8 cellular contexts compared by ENCODE assay signal in the genomic region with DNA sequence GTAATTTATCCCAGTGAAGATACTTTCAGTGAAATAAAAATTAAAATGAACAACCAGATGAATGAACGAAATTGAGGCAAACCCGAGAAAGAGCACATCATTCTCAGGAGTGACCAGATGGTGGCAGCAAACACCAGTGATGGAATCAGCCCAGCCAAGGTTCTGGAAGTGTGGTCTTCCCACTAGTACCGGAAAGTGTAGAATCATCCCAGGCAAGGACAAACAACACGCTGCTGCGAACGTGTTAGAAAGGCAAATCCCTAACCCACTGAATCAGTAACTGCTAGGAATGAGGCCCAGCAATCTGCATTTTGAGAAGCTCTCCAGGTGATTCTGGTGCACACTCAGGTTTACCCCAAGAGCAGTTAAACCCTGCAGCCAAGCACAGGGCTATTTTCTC. TPM values are rescaled to one million over a fixed set of nuclear protein-coding genes. Genes with fewer than 3 reads are reported as not detected.
DNase-seq lines count a peak whose midpoint lies in the region; ATAC-seq and TF ChIP-seq lines count a peak whose summit lies in the region.

No MANE protein-coding gene starts in this region.

- H3K4me1 ChIP-seq in osteoblast (ENCODE audit: insufficient read depth, low read length), result peaks cover 3% of the 10 kb centered on the region

- no peaks in the 10 kb centered on the region for H3K9me3 ChIP-seq in osteoblast (ENCODE audit: low read depth, low read length)

- no peaks in the 10 kb centered on the region for H3K27me3 ChIP-seq in osteoblast (ENCODE audit: insufficient read depth, low read length)

- no peak for ATAC-seq in GM19035 (IDR thresholded peaks at IDR 0.05; ENCODE audit: unreplicated experiment)

- no peaks in the 10 kb centered on the region for H4K20me1 ChIP-seq in osteoblast (ENCODE audit: insufficient read depth, low read length)

- H3K36me3 ChIP-seq in osteoblast (ENCODE audit: insufficient read depth, low read length), result no peaks in the 10 kb centered on the region

- H3K4me3 ChIP-seq in fibroblast of the aortic adventitia (ENCODE audit: low read depth, low read length) (no peak overlapping the region), osteoblast (ENCODE audit: insufficient read depth, low read length) (no peak overlapping the region)

- no peak overlapping the region for H3K27ac ChIP-seq in osteoblast (ENCODE audit: low read depth, low read length)

- no peaks in the 10 kb centered on the region for H3K79me2 ChIP-seq in osteoblast (ENCODE audit: insufficient read depth, low read length)

- peak overlapping the region; percentile 57 for H2AFZ ChIP-seq in osteoblast (ENCODE audit: low read length)

- H3K4me2 ChIP-seq in osteoblast (ENCODE audit: insufficient read depth, low read length), result peak overlapping the region; percentile 53

- DNase-seq in stimulated activated CD4-positive, alpha-beta T cell treated with anti-CD3 and anti-CD28 coated beads, Interleukin-15, amount 100 ng/mL, for 24 hours, result peak; percentile 55
- no peak for DNase-seq in stimulated activated CD4-positive, alpha-beta T cell treated with anti-CD3 and anti-CD28 coated beads, Interleukin-12 subunit alpha, Interleukin-12 subunit beta, amount 100 ng/mL, for 4 hours
- DNase-seq in M059J (ENCODE audit: low read depth) (peak; percentile 67), T1000 (lab: John Stamatoyannopoulos, UW) (peak; percentile 36), fibroblast of the aortic adventitia (ENCODE audit: low read depth) (peak; percentile 82), osteoblast (ENCODE audit: insufficient read length, low spot score, missing footprints) (peak; percentile 91), NOMO-1 treated with dmso at 0.1 percent for 144 hours (lab: John Stamatoyannopoulos, UW; ENCODE audit: unreplicated experiment) (no peak)

- peak; percentile 83 for TF ChIP-seq CTCF in fibroblast of the aortic adventitia (IDR thresholded peaks at IDR 0.05; ENCODE audit: insufficient read depth, low read length)
- TF ChIP-seq CTCF in osteoblast (IDR thresholded peaks at IDR 0.05; ENCODE audit: extremely low read depth, low read depth, low read length), result peak; percentile 92

RNA-seq across cellular contexts. Expression of gene SLC18A3, which starts 15.5 kb away (rescaled TPM):
- not detected in 2 replicates for total RNA-seq in M059J (2014; rRNA removed; shearing (Covaris generic))
- total RNA-seq in fibroblast of the aortic adventitia (ENCODE audit: low replicate concordance) (not detected in 2 replicates), osteoblast (not detected in 2 replicates)

RNA-seq across cellular contexts. Expression of gene CHAT, which starts 19.2 kb away (rescaled TPM):
- total RNA-seq in M059J (2014; rRNA removed; shearing (Covaris generic)), result not detected in 2 replicates
- not detected in 2 replicates for total RNA-seq in fibroblast of the aortic adventitia (ENCODE audit: low replicate concordance)
- not detected in 2 replicates for total RNA-seq in osteoblast

RNA-seq across cellular contexts. Expression of gene ERCC6, which starts 55.7 kb away (rescaled TPM):
- 8.9 and 11.3 TPM in 2 replicates for total RNA-seq in M059J (2014; rRNA removed; shearing (Covaris generic))
- 51.1 and 79.7 TPM in 2 replicates for total RNA-seq in fibroblast of the aortic adventitia (ENCODE audit: low replicate concordance)
- 52.7 and 54.3 TPM in 2 replicates for total RNA-seq in osteoblast

Comparison
In these comparisons a context has a peak if more than half of its experiments do, and no peak if none do; other contexts are left out.
1. DNase-seq: peak in stimulated activated CD4-positive, alpha-beta T cell treated with anti-CD3 and anti-CD28 coated beads, Interleukin-15, amount 100 ng/mL, for 24 hours (single experiment), M059J (single experiment), T1000 (single experiment), fibroblast of the aortic adventitia (single experiment) and osteoblast (single experiment); none in stimulated activated CD4-positive, alpha-beta T cell treated with anti-CD3 and anti-CD28 coated beads, Interleukin-12 subunit alpha, Interleukin-12 subunit beta, amount 100 ng/mL, for 4 hours (single experiment) and NOMO-1 treated with dmso at 0.1 percent for 144 hours (single experiment).